In the genomic region with DNA sequence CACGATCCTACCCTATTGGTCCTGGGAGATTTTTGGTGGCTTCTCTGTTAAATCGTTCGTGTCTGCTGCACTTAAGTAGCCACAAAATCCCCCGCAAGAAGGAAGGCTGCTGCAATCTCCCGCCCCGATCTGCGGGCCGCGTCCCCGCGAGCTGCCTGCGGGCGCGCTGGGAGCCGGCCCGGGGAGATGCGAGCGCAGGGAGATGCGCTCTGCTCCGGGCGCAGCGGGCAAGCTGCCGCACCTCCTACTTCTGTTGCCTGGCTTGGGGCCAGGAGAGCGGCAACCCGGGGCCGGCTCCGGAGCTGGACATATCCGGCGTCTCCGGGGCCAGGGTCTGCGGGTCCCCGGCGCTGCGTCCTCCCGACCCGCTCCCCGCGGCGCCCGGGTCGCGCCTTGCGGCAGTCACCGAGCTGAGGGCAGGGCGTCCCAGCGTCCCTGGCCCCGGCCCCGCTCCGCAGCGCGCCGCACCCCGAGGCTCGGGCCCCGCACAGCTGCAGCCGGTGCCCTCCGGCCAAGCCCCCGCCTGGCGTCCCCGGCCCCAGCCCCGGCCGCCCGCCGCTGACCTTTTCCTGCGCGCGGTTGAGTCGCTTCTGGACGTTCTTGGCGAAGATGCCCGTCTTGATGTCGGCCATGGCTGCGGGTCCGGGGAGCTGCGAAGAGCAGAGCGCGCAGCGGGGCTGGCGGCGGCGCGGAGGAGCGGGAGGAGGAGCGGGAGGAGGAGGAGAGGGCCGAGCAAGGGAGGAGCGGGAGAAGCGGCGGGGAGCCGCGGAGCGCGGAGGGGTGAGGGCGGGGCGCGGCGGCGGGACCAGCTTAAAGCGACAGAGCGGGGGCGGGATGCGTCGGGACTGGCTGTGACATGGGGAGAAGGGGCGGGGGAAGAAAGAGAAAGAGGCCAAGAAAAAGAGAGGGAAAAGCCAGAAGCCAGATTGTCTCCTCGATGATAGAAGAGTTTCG, we compare ENCODE assay signal across 9 cellular contexts. TPM values are rescaled to one million over a fixed set of nuclear protein-coding genes. Genes with fewer than 3 reads are reported as not detected.
DNase-seq lines count a peak whose midpoint lies in the region; ATAC-seq, FAIRE-seq and TF ChIP-seq lines count a peak whose summit lies in the region.
"Had no signal": no experiment of that assay in that cellular context is flagged by ENCODE, and none has a peak within 500 bp of the region (broad histone marks: within the 10 kb centered on the region; RNA-seq: fewer than 3 reads in every experiment).

Gene AMPH (minus strand): TSS at position 654 of the 954 bp plus-strand sequence. CDS start 22 bp downstream, at position 632.

- H3K27me3 Mint-ChIP-seq in activated naive CD8-positive, alpha-beta T cell, result peaks cover 31% of the 10 kb centered on the region
- peaks cover 11% of the 10 kb centered on the region for H3K27me3 Mint-ChIP-seq in neural progenitor cell (ENCODE audit: insufficient read depth, low read depth)

- peaks cover 14% of the 10 kb centered on the region for H4K20me1 ChIP-seq in neural progenitor cell (ENCODE audit: low read depth)

- peak within 1 kb of the TSS; percentile 92 for H2AFZ ChIP-seq in neural progenitor cell (replicated peaks)

- peaks cover 7% of the 10 kb centered on the region for H3K4me1 ChIP-seq in neural progenitor cell
- H3K4me1 ChIP-seq in vagina, result peaks cover 5% of the 10 kb centered on the region

- H3K36me3 ChIP-seq in neural progenitor cell (no peaks in the 10 kb centered on the region), vagina (no peaks in the 10 kb centered on the region)

- H3F3A ChIP-seq in neural progenitor cell (ENCODE audit: low read depth), result peaks cover 15% of the 10 kb centered on the region

- H3K27ac Mint-ChIP-seq in activated naive CD8-positive, alpha-beta T cell, result no peak within 1 kb of the TSS
- H3K27ac Mint-ChIP-seq in neural progenitor cell, result peak within 1 kb of the TSS; percentile 82

- no peaks in the 10 kb centered on the region for H3K36me3 Mint-ChIP-seq in activated naive CD8-positive, alpha-beta T cell
- peaks cover 4% of the 10 kb centered on the region for H3K36me3 Mint-ChIP-seq in neural progenitor cell

- no peak within 1 kb of the TSS for H3K27ac ChIP-seq in neural progenitor cell
- H3K27ac ChIP-seq in vagina, result peak within 1 kb of the TSS; percentile 20

- H3K4me3 ChIP-seq in neural progenitor cell, result peak within 1 kb of the TSS; percentile 85
- peak within 1 kb of the TSS; percentile 46 to 49 for H3K4me3 ChIP-seq in vagina

- intact Hi-C loops in Right ventricle myocardium inferior (cut with DNase I), result no loop called here
- intact Hi-C loops in vagina (cut with DNase I), result no loop called here

- peak within 1 kb of the TSS; percentile 96 for H3K4me2 ChIP-seq in neural progenitor cell

- peaks cover 40% of the 10 kb centered on the region for H3K27me3 ChIP-seq in neural progenitor cell
- H3K27me3 ChIP-seq in vagina, result no peaks in the 10 kb centered on the region

- H3K9me3 ChIP-seq in neural progenitor cell (ENCODE audit: low read depth) (no peaks in the 10 kb centered on the region), vagina (no peaks in the 10 kb centered on the region)

- H3K79me2 ChIP-seq in neural progenitor cell (ENCODE audit: low read depth), result no peaks in the 10 kb centered on the region

- TF ChIP-seq POLR2A in vagina (IDR thresholded peaks at IDR 0.05), result no peak

- no peak for TF ChIP-seq CTCF in D721Med (IDR thresholded peaks at IDR 0.05; ENCODE audit: insufficient read depth, missing control alignments)
- TF ChIP-seq CTCF in neural progenitor cell (IDR thresholded peaks at IDR 0.05), result no peak
- no peak for TF ChIP-seq CTCF in vagina (IDR thresholded peaks at IDR 0.05)

- peak; percentile 95 for ATAC-seq in Right ventricle myocardium inferior
- ATAC-seq: HCT116 had no signal

- peaks cover 7% of the 10 kb centered on the region for H3K4me1 Mint-ChIP-seq in activated naive CD8-positive, alpha-beta T cell (ENCODE audit: low read depth)
- H3K4me1 Mint-ChIP-seq in neural progenitor cell, result peaks cover 25% of the 10 kb centered on the region

- DNase-seq in D721Med (ENCODE audit: insufficient read length, low spot score), result peak; percentile 33
- peak; percentile 20 for DNase-seq in NCI-H146 treated with DMSO at 0.1 percent for 48 hours (lab: John Stamatoyannopoulos, UW; ENCODE audit: unreplicated experiment)
- DNase-seq in Right ventricle myocardium inferior (ENCODE audit: missing footprints), result peak; percentile 83
- DNase-seq in neural progenitor cell (ENCODE audit: low spot score), result peak; percentile 92
- no peak for DNase-seq in vagina (ENCODE audit: extremely low spot score in 2 of 2)
- no peak for DNase-seq in CD1c-positive myeloid dendritic cell (ENCODE audit: extremely low spot score)
- DNase-seq in GM19238 (ENCODE audit: insufficient read length, low spot score), result no peak

- FAIRE-seq in D721Med (lab: Jason Lieb, UNC), result no peak

- peaks cover under 1% of the 10 kb centered on the region for H3K9me3 Mint-ChIP-seq in activated naive CD8-positive, alpha-beta T cell (ENCODE audit: low read depth)
- H3K9me3 Mint-ChIP-seq in neural progenitor cell, result peaks cover 11% of the 10 kb centered on the region

- peak within 1 kb of the TSS; percentile 45 for H3K9ac ChIP-seq in neural progenitor cell

- peak within 1 kb of the TSS; percentile 69 for H3K4me3 Mint-ChIP-seq in activated naive CD8-positive, alpha-beta T cell
- peak within 1 kb of the TSS; percentile 91 for H3K4me3 Mint-ChIP-seq in neural progenitor cell

RNA-seq across cellular contexts. Expression of gene AMPH, which starts in this region (rescaled TPM):
- total RNA-seq in Right ventricle myocardium inferior, result 2.4 TPM
- 21.2 and 22.8 TPM in 2 replicates for total RNA-seq in neural progenitor cell (ENCODE audit: low replicate concordance)
- total RNA-seq in vagina, result 13.3 TPM

Comparison
In these comparisons a context has a peak if more than half of its experiments do, and no peak if none do; other contexts are left out.
1. DNase-seq: peak in D721Med (single experiment), NCI-H146 treated with DMSO at 0.1 percent for 48 hours (single experiment), Right ventricle myocardium inferior (single experiment) and neural progenitor cell (single experiment); none in vagina (0 of 2), CD1c-positive myeloid dendritic cell (single experiment) and GM19238 (single experiment).